Comparison of ENCODE assay signal across 16 cellular contexts in the genomic region with DNA sequence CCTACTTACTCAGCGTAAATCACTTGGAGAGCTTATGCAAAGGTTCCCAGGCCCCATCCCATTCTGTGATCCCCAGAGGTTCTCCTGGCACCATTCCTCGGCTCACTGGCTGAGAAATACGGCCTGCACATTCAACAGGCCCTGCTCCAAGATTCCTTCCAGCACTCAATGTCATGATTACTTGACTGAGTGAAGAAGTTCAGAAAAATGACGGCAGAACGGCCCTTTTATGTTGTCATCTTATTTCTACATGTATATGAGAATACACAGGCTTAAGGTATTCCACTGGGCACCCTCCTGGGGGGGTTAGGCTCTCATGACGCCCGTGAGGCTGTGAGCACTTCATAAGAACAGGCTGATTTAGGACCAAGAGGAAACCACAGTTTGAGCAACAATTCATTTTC.
DNase-seq lines count a peak whose midpoint lies in the region; ATAC-seq and TF ChIP-seq lines count a peak whose summit lies in the region.
"Had no signal": no experiment of that assay in that cellular context is flagged by ENCODE, and none has a peak within 500 bp of the region (broad histone marks: within the 10 kb centered on the region; RNA-seq: fewer than 3 reads in every experiment).

No MANE protein-coding gene starts in this region.

- H3K4me3 ChIP-seq in coronary artery (peak overlapping the region; percentile 33), osteoblast (ENCODE audit: insufficient read depth, low read length) (no peak overlapping the region), tibial nerve (no peak overlapping the region), stomach (no peak overlapping the region)

- ATAC-seq in Right ventricle myocardium superior (ENCODE audit: poor library complexity) (peak; percentile 89), HG03045 (IDR thresholded peaks at IDR 0.05; ENCODE audit: unreplicated experiment) (no peak)
- ATAC-seq: HCT116, Panc1 had no signal

- TF ChIP-seq CTCF in coronary artery (IDR thresholded peaks at IDR 0.05): no peak
- no peak for TF ChIP-seq CTCF in osteoblast (IDR thresholded peaks at IDR 0.05; ENCODE audit: extremely low read depth, low read depth, low read length)
- TF ChIP-seq CTCF in tibial nerve (IDR thresholded peaks at IDR 0.05): no peak
- no peak for TF ChIP-seq CTCF in stomach (IDR thresholded peaks at IDR 0.05)

- no peaks in the 10 kb centered on the region for H3K79me2 ChIP-seq in osteoblast (ENCODE audit: insufficient read depth, low read length)

- TF ChIP-seq POLR2A in tibial nerve (IDR thresholded peaks at IDR 0.05): no peak
- no peak for TF ChIP-seq POLR2A in stomach (IDR thresholded peaks at IDR 0.05)

- peak overlapping the region; percentile 63 to 80 for H3K27ac ChIP-seq in coronary artery
- no peak overlapping the region for H3K27ac ChIP-seq in osteoblast (ENCODE audit: low read depth, low read length)
- peak overlapping the region in 2 of 4 donors; percentile 62 to 66 for H3K27ac ChIP-seq in tibial nerve
- peak overlapping the region in 2 of 5 donors; percentile 22 to 55 for H3K27ac ChIP-seq in stomach

- peaks cover 6% of the 10 kb centered on the region for H3K36me3 ChIP-seq in osteoblast (ENCODE audit: insufficient read depth, low read length)
- H3K36me3 ChIP-seq in tibial nerve: peaks cover 0 to 44% (median 0%) of the 10 kb centered on the region in 3 donors
- peaks cover 0 to 7% (median 6%) of the 10 kb centered on the region in 4 donors for H3K36me3 ChIP-seq in stomach

- H3K27me3 ChIP-seq in osteoblast (ENCODE audit: insufficient read depth, low read length) (no peaks in the 10 kb centered on the region), tibial nerve (no peaks in the 10 kb centered on the region), stomach (no peaks in the 10 kb centered on the region)

- H3K4me1 ChIP-seq in osteoblast (ENCODE audit: insufficient read depth, low read length): peaks cover 8% of the 10 kb centered on the region
- peaks cover 0 to 67% (median 7%) of the 10 kb centered on the region in 4 donors for H3K4me1 ChIP-seq in tibial nerve
- H3K4me1 ChIP-seq in stomach: peaks cover 0 to 57% (median 23%) of the 10 kb centered on the region in 4 donors

- TF ChIP-seq EP300 in tibial nerve (IDR thresholded peaks at IDR 0.05): peak in 1 of 2 donors; percentile 50
- no peak for TF ChIP-seq EP300 in stomach (IDR thresholded peaks at IDR 0.05)

- H3K9me3 ChIP-seq in osteoblast (ENCODE audit: low read depth, low read length) (no peaks in the 10 kb centered on the region), tibial nerve (no peaks in the 10 kb centered on the region), stomach (no peaks in the 10 kb centered on the region)

- no peak overlapping the region for H2AFZ ChIP-seq in osteoblast (ENCODE audit: low read length)

- H4K20me1 ChIP-seq in osteoblast (ENCODE audit: insufficient read depth, low read length): no peaks in the 10 kb centered on the region

- no peak overlapping the region for H3K4me2 ChIP-seq in osteoblast (ENCODE audit: insufficient read depth, low read length)

- peak; percentile 81 for DNase-seq in coronary artery (ENCODE audit: low spot score)
- peak; percentile 85 for DNase-seq in Right ventricle myocardium superior
- peak; percentile 83 for DNase-seq in osteoblast (ENCODE audit: insufficient read length, low spot score, missing footprints)
- peak; percentile 72 to 78 for DNase-seq in tibial nerve (ENCODE audit: low spot score in 2 of 2)
- DNase-seq in NCI-H1048 (lab: John Stamatoyannopoulos, UW): no peak
- DNase-seq in stomach: no peak
- DNase-seq: activated B cell treated with CpG ODN at 0.5 μM for 24 hours; activated CD4-positive, alpha-beta memory T cell treated with anti-CD3 and anti-CD28 coated beads for 36 hours; activated T-cell treated with anti-CD3 and anti-CD28 coated beads for 4 hours; CD4-positive, alpha-beta memory T cell; NCI-H1436; nucleus accumbens; stimulated activated CD4-positive, alpha-beta T cell treated with anti-CD3 and anti-CD28 coated beads, Interleukin-2, amount 100 ng/mL, for 24 hours had no signal

- 46 to 51% methylated on average over 7 of the region's 7 CpGs for WGBS in tibial nerve, 2 donors
- WGBS in stomach, 5 donors: 61 to 78% (median 76%) methylated on average over 7 of the region's 7 CpGs

- intact Hi-C loops in Right ventricle myocardium superior (cut with DNase I): no loop called here
- intact Hi-C loops in stomach (cut with DNase I; ENCODE audit: low total_unique reads): no loop called here

Comparison
In these comparisons a context has a peak if more than half of its experiments do, and no peak if none do; other contexts are left out.
1. DNase-seq: peak in coronary artery (single experiment), Right ventricle myocardium superior (single experiment), osteoblast (single experiment) and tibial nerve (2 of 2); none in NCI-H1048 (single experiment) and stomach (single experiment).